ENCODE assay signal across 19 cellular contexts in the genomic region with DNA sequence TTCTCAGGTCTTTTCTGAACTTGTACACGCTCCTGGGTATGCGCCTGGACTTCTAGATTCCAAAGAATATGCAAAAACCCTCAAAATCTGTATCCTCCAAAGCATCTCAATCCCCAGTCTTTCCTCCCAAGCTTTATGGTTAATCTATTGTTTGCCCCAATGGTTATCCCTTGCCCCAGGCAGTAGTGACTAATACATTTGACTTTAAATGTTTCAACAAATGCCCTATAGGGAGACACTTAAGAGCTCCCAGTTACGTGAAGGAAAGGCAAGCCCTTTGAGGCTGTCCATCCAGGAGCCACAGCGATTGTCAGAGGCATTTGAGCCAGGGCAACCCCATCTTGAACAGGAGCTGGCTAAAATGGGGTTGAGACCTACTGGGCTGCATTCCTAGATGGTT. TPM values are rescaled to one million over a fixed set of nuclear protein-coding genes. Genes with fewer than 3 reads are reported as not detected.
A peak's percentile ranks its signal among the peaks of the same experiment; 100 is the strongest.
DNase-seq lines count a peak whose midpoint lies in the region; ATAC-seq and TF ChIP-seq lines count a peak whose summit lies in the region.
"Had no signal": no experiment of that assay in that cellular context is flagged by ENCODE, and none has a peak within 500 bp of the region (broad histone marks: within the 10 kb centered on the region; RNA-seq: fewer than 3 reads in every experiment).

No MANE protein-coding gene starts in this region.

- H3K4me3 Mint-ChIP-seq in activated CD4-positive, alpha-beta T cell treated with anti-CD3 and anti-CD28 coated beads, Interleukin-2, amount 10 ng/mL, durations not matched to agents 7 days and 5 days = no peak overlapping the region
- no peak overlapping the region for H3K4me3 Mint-ChIP-seq in activated T-helper 17 cell treated with anti-CD3 and anti-CD28 coated beads, Interleukin-2, amount 50 U/mL, for 72 hours
- H3K4me3 Mint-ChIP-seq: CD8-positive, alpha-beta memory T cell had no signal

- H3K9me3 Mint-ChIP-seq in activated CD4-positive, alpha-beta T cell treated with anti-CD3 and anti-CD28 coated beads, Interleukin-2, amount 10 ng/mL, durations not matched to agents 7 days and 5 days = peaks cover 16% of the 10 kb centered on the region
- H3K9me3 Mint-ChIP-seq in activated T-helper 17 cell treated with anti-CD3 and anti-CD28 coated beads, Interleukin-2, amount 50 U/mL, for 72 hours = peaks cover 20% of the 10 kb centered on the region

- peak; percentile 8 for DNase-seq in SIG-M5 treated with dmso at 0.1 percent for 504 hours (lab: John Stamatoyannopoulos, UW; ENCODE audit: unreplicated experiment)
- DNase-seq in SIG-M5 (lab: John Stamatoyannopoulos, UW) = no peak
- DNase-seq in ELR (ENCODE audit: low read depth) = peak; percentile 54
- peak; percentile 25 for DNase-seq in RWPE1 (ENCODE audit: low spot score)
- peak; percentile 36 for DNase-seq in epithelial cell of esophagus (ENCODE audit: low read depth)
- no peak for DNase-seq in mucosa of descending colon
- DNase-seq in activated CD4-positive, alpha-beta T cell treated with anti-CD3 and anti-CD28 coated beads, Interleukin-2, amount 10 ng/mL, durations not matched to agents 7 days and 5 days = no peak
- DNase-seq: Caco-2; CD8-positive, alpha-beta memory T cell; DND-41; HCEC 1CT had no signal

- TF ChIP-seq CTCF in RWPE1 (conservative IDR thresholded peaks at IDR 0.05; ENCODE audit: low read depth) = no peak
- no peak for TF ChIP-seq CTCF in epithelial cell of esophagus (IDR thresholded peaks at IDR 0.05; ENCODE audit: insufficient read depth, low read depth, low read length, missing control alignments)
- no peak for TF ChIP-seq CTCF in mucosa of descending colon (IDR thresholded peaks at IDR 0.05)

- H3K27ac Mint-ChIP-seq in activated CD4-positive, alpha-beta T cell treated with anti-CD3 and anti-CD28 coated beads, Interleukin-2, amount 10 ng/mL, durations not matched to agents 7 days and 5 days = no peak overlapping the region
- H3K27ac Mint-ChIP-seq in activated T-helper 17 cell treated with anti-CD3 and anti-CD28 coated beads, Interleukin-2, amount 50 U/mL, for 72 hours = no peak overlapping the region

- H3K9me3 ChIP-seq in mucosa of descending colon = peaks cover 2% of the 10 kb centered on the region

- intact Hi-C loops in mucosa of descending colon (cut with DNase I, micrococcal nuclease) = no loop called here

- H3K4me1 Mint-ChIP-seq in activated CD4-positive, alpha-beta T cell treated with anti-CD3 and anti-CD28 coated beads, Interleukin-2, amount 10 ng/mL, durations not matched to agents 7 days and 5 days = no peaks in the 10 kb centered on the region
- no peaks in the 10 kb centered on the region for H3K4me1 Mint-ChIP-seq in activated T-helper 17 cell treated with anti-CD3 and anti-CD28 coated beads, Interleukin-2, amount 50 U/mL, for 72 hours
- H3K4me1 Mint-ChIP-seq: CD8-positive, alpha-beta memory T cell had no signal

- ATAC-seq in mucosa of descending colon = no peak
- no peak for ATAC-seq in activated T-helper 17 cell treated with anti-CD3 and anti-CD28 coated beads, Interleukin-2, amount 50 U/mL, for 72 hours (replicated peaks)
- ATAC-seq: GM12878 had no signal

- H3K4me1 ChIP-seq in mucosa of descending colon (ENCODE audit: low read depth) = no peaks in the 10 kb centered on the region
- H3K4me1 ChIP-seq: BLaER1, Caco-2 had no signal

- no peak overlapping the region for H3K4me3 ChIP-seq in epithelial cell of esophagus (ENCODE audit: low read length)
- no peak overlapping the region for H3K4me3 ChIP-seq in mucosa of descending colon
- H3K4me3 ChIP-seq: BLaER1, GM12878 had no signal

- no peak overlapping the region for H3K27ac ChIP-seq in RWPE1
- H3K27ac ChIP-seq: 22Rv1, BLaER1 had no signal

- CTCF ChIA-PET in RWPE1 (lab: Yijun Ruan, JAX) = interaction anchor here (1.0 kb wide), 1 partner anchor 13 kb away, joined by 3 read pairs; no protein-coding TSS in a partner anchor
- CTCF ChIA-PET in activated CD4-positive, alpha-beta T cell treated with anti-CD3 and anti-CD28 coated beads, Interleukin-2, amount 10 ng/mL, durations not matched to agents 7 days and 5 days (lab: Charles Lee) = interaction anchor here (1.0 to 2.5 kb wide), 2 partner anchors 13 to 15 kb away, joined by 4 to 12 read pairs; no protein-coding TSS in a partner anchor

- no peaks in the 10 kb centered on the region for H3K36me3 ChIP-seq in mucosa of descending colon (ENCODE audit: low read depth)
- H3K36me3 ChIP-seq: BLaER1 had no signal

- no peaks in the 10 kb centered on the region for H3K36me3 Mint-ChIP-seq in activated CD4-positive, alpha-beta T cell treated with anti-CD3 and anti-CD28 coated beads, Interleukin-2, amount 10 ng/mL, durations not matched to agents 7 days and 5 days (ENCODE audit: low read depth)
- H3K36me3 Mint-ChIP-seq in activated T-helper 17 cell treated with anti-CD3 and anti-CD28 coated beads, Interleukin-2, amount 50 U/mL, for 72 hours (ENCODE audit: low read depth) = no peaks in the 10 kb centered on the region
- H3K36me3 Mint-ChIP-seq: CD8-positive, alpha-beta memory T cell had no signal

- POLR2A ChIA-PET in RWPE1 (lab: Yijun Ruan, JAX; ENCODE audit: low non-redundant PET) = no interaction called here
- POLR2A ChIA-PET in activated CD4-positive, alpha-beta T cell treated with anti-CD3 and anti-CD28 coated beads, Interleukin-2, amount 10 ng/mL, durations not matched to agents 7 days and 5 days (lab: Charles Lee) = no interaction called here

- H3K27me3 Mint-ChIP-seq in activated CD4-positive, alpha-beta T cell treated with anti-CD3 and anti-CD28 coated beads, Interleukin-2, amount 10 ng/mL, durations not matched to agents 7 days and 5 days = peaks cover 3% of the 10 kb centered on the region
- peaks cover 30% of the 10 kb centered on the region for H3K27me3 Mint-ChIP-seq in activated T-helper 17 cell treated with anti-CD3 and anti-CD28 coated beads, Interleukin-2, amount 50 U/mL, for 72 hours

RNA-seq across cellular contexts. Expression of gene FOXL3, which starts 12.7 kb away (rescaled TPM):
- under 1 TPM in 1 of 3 donors, not detected in 2; 0.43 TPM for total RNA-seq in mucosa of descending colon
- not detected for total RNA-seq in activated CD4-positive, alpha-beta T cell treated with anti-CD3 and anti-CD28 coated beads, Interleukin-2, amount 10 ng/mL, durations not matched to agents 7 days and 5 days
- total RNA-seq in activated T-helper 17 cell treated with anti-CD3 and anti-CD28 coated beads, Interleukin-2, amount 50 U/mL, for 72 hours = not detected
- total RNA-seq: A673; Caco-2; CD8-positive, alpha-beta memory T cell; G401; GM12878; H4; HT-29 had no signal

Comparison
In these comparisons a context has a peak if more than half of its experiments do, and no peak if none do; other contexts are left out.
1. DNase-seq: peak in SIG-M5 treated with dmso at 0.1 percent for 504 hours (single experiment), ELR (single experiment), RWPE1 (single experiment) and epithelial cell of esophagus (single experiment); none in SIG-M5 (single experiment), mucosa of descending colon (0 of 3) and activated CD4-positive, alpha-beta T cell treated with anti-CD3 and anti-CD28 coated beads, Interleukin-2, amount 10 ng/mL, durations not matched to agents 7 days and 5 days (single experiment).